29 cellular contexts compared by ENCODE assay signal in the genomic region with DNA sequence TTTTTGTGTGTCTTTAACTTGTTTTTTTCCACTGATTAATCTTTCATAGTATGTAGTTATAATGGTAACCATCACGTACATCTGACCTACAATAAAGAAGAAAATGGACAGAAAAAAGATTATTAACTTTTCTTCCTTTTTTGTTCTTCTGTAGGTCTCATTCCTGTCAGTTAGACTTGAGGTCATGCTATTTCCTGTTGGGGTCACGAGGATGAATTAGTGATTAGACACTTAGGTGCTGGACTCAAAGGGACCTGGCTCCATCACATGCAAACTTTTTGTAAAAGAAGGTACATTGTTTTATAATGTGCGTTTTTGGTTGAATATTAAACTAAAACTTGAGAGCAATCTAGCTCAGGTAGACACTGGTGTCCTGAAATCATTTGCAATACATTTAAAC. TPM values are rescaled to one million over a fixed set of nuclear protein-coding genes. Genes with fewer than 3 reads are reported as not detected.
DNase-seq lines count a peak whose midpoint lies in the region; ATAC-seq, FAIRE-seq and TF ChIP-seq lines count a peak whose summit lies in the region.
"Had no signal": no experiment of that assay in that cellular context is flagged by ENCODE, and none has a peak within 500 bp of the region (broad histone marks: within the 10 kb centered on the region; RNA-seq: fewer than 3 reads in every experiment).

No MANE protein-coding gene starts in this region.

- peaks cover 20% of the 10 kb centered on the region for H3K4me1 ChIP-seq in DND-41 (ENCODE audit: insufficient read depth, low read length)
- H3K4me1 ChIP-seq in lower lobe of right lung: no peaks in the 10 kb centered on the region
- H3K4me1 ChIP-seq in stomach: no peaks in the 10 kb centered on the region
- H3K4me1 ChIP-seq: body of pancreas, sigmoid colon had no signal

- intact Hi-C loops in lower lobe of right lung (cut with DNase I) (no loop called here), stomach (cut with DNase I; ENCODE audit: low total_unique reads) (no loop called here)

- no peak overlapping the region for H3K9ac ChIP-seq in DND-41 (ENCODE audit: low read depth, low read length)
- H3K9ac ChIP-seq: KMS-11 had no signal

- no peak for TF ChIP-seq POLR2A in stomach (IDR thresholded peaks at IDR 0.05)

- no peaks in the 10 kb centered on the region for H3K79me2 ChIP-seq in DND-41 (ENCODE audit: insufficient read depth, low read length)

- DNase-seq in DND-41 (no peak), GM18507 (ENCODE audit: extremely low spot score, insufficient read length, low read depth) (no peak), M059J (ENCODE audit: low read depth) (peak; percentile 42), lower lobe of right lung (no peak), hippocampal formation (lab: John Stamatoyannopoulos, UW) (no peak), GF-D8 (lab: John Stamatoyannopoulos, UW) (no peak), stomach (no peak)
- DNase-seq: activated CD4-positive, alpha-beta T cell treated with anti-CD3 and anti-CD28 coated beads for 1 hour; activated CD8-positive, alpha-beta T cell treated with anti-CD3 and anti-CD28 coated beads for 36 hours; activated naive CD4-positive, alpha-beta T cell treated with anti-CD3 and anti-CD28 coated beads, Interleukin-2, amount 50 U/mL, for 16 hours; body of pancreas; endodermal cell; foreskin keratinocyte; head of caudate nucleus; islet precursor cell; left lung; NCI-H1417; NCI-H2029; NCI-H526; sigmoid colon; stimulated activated CD4-positive, alpha-beta T cell treated with anti-CD3 and anti-CD28 coated beads, Interleukin-4, amount 100 ng/mL, for 1 hour; T-helper 17 cell had no signal

- H3K9me3 ChIP-seq in DND-41 (ENCODE audit: insufficient read depth, low read length, severe bottlenecking): no peaks in the 10 kb centered on the region
- H3K9me3 ChIP-seq in lower lobe of right lung: no peaks in the 10 kb centered on the region
- no peaks in the 10 kb centered on the region for H3K9me3 ChIP-seq in stomach
- H3K9me3 ChIP-seq: body of pancreas, left lung, sigmoid colon, tibial nerve had no signal

- H3K4me2 ChIP-seq in DND-41 (ENCODE audit: insufficient read depth, low read length): peak overlapping the region; percentile 79
- H3K4me2 ChIP-seq: KMS-11 had no signal

- no peak for TF ChIP-seq CTCF in DND-41 (IDR thresholded peaks at IDR 0.05; ENCODE audit: borderline replicate concordance, extremely low read depth, low read length, poor library complexity, severe bottlenecking)
- no peak for TF ChIP-seq CTCF in lower lobe of right lung (IDR thresholded peaks at IDR 0.05)
- no peak for TF ChIP-seq CTCF in stomach (IDR thresholded peaks at IDR 0.05)

- no peak for TF ChIP-seq EP300 in stomach (IDR thresholded peaks at IDR 0.05)

- H2AFZ ChIP-seq in DND-41 (ENCODE audit: low read depth, low read length): 0 out of 2 replicates have a peak overlapping the region, but pooled peaks have one; percentile 13

- 69 to 80% (median 71%) methylated on average over 3 of the region's 3 CpGs for WGBS in stomach, 5 donors

- peak; percentile 77 for FAIRE-seq in GM18507 (lab: Jason Lieb, UNC)
- FAIRE-seq: H1 had no signal

- H3K27me3 ChIP-seq in DND-41 (ENCODE audit: insufficient read depth, low read length, poor library complexity) (no peaks in the 10 kb centered on the region), lower lobe of right lung (ENCODE audit: low read depth) (no peaks in the 10 kb centered on the region), stomach (no peaks in the 10 kb centered on the region)
- H3K27me3 ChIP-seq: body of pancreas, foreskin keratinocyte, left lung, sigmoid colon, tibial nerve had no signal

- H3K4me3 ChIP-seq in DND-41 (ENCODE audit: low read depth in 1 of 2, low read length in 2 of 2): peak overlapping the region in 1 of 2 experiments; percentile 40; a peak in 1 of 4 replicates
- peak overlapping the region; percentile 44 for H3K4me3 ChIP-seq in lower lobe of right lung
- H3K4me3 ChIP-seq in stomach: no peak overlapping the region
- H3K4me3 ChIP-seq: body of pancreas had no signal

- no peaks in the 10 kb centered on the region for H3K36me3 ChIP-seq in DND-41 (ENCODE audit: insufficient read depth, low read length)
- no peaks in the 10 kb centered on the region for H3K36me3 ChIP-seq in lower lobe of right lung
- no peaks in the 10 kb centered on the region for H3K36me3 ChIP-seq in stomach
- H3K36me3 ChIP-seq: left lung, sigmoid colon, tibial nerve had no signal

- H4K20me1 ChIP-seq in DND-41 (ENCODE audit: insufficient read depth, low read length): no peaks in the 10 kb centered on the region

- H3K27ac ChIP-seq in DND-41 (ENCODE audit: low read length) (no peak overlapping the region), lower lobe of right lung (no peak overlapping the region), stomach (no peak overlapping the region)
- H3K27ac ChIP-seq: body of pancreas, foreskin keratinocyte, KMS-11, sigmoid colon had no signal

- ATAC-seq in DND-41 (ENCODE audit: insufficient read depth, low read depth) (no peak), lower lobe of right lung (no peak), GM19395 (IDR thresholded peaks at IDR 0.05; ENCODE audit: unreplicated experiment) (no peak)
- ATAC-seq: activated CD8-positive, alpha-beta T cell treated with anti-CD3 and anti-CD28 coated beads for 36 hours; body of pancreas; esophagus mucosa; foreskin keratinocyte; left lung; Right ventricle myocardium inferior; SK-N-SH treated with all-trans-retinoic acid at 6 μM for 48 hours; T-helper 17 cell had no signal

RNA-seq across cellular contexts. Expression of gene MARCKS, which starts 14.8 kb away (rescaled TPM):
- total RNA-seq in M059J (2014; rRNA removed; shearing (Covaris generic)): 115 and 184 TPM in 2 replicates
- total RNA-seq in lower lobe of right lung: 62.1 TPM
- 100 to 1,000 TPM in 1 of 5 donors, 10 to 100 TPM in 4; 19.8 to 594 (median 76.0) TPM for total RNA-seq in stomach
- polyA plus RNA-seq in stomach: 10 to 100 TPM; 19.9 to 54.2 (median 28.5) TPM
